ENCODE assay signal across 26 cellular contexts in the genomic region with DNA sequence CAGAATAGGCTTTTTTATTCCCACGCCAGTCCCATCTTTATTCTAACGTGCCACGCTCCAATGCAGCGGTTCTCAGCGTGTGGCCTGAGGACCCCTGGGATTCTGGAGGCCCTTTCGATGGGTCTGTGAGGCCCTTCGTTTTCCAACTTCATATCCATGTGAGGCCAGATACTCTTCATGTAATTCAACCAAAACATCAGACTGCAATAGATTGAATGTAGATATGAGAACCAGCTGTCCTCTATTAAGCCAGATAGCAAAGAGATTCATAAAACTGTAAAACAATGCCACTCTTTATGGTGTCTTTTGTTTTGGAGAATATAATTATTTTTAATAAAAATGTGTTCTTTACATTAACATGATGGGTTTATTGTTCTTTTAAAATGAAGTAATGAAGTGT.
"Had no signal": no experiment of that assay in that cellular context is flagged by ENCODE, and none has a peak within 500 bp of the region (broad histone marks: within the 10 kb centered on the region; RNA-seq: fewer than 3 reads in every experiment).

No MANE protein-coding gene starts in this region.

- DNase-seq: colonic mucosa; cortex of kidney; effector CD8-positive, alpha-beta T cell; effector memory CD8-positive, alpha-beta T cell; endodermal cell; erythroblast; esophagus squamous epithelium; foreskin fibroblast; foreskin melanocyte; gastrocnemius medialis; glutamatergic neuron; head of caudate nucleus; heart right ventricle; hippocampal formation; left cardiac atrium; left lung; left ventricle myocardium superior; lower lobe of right lung; mesendoderm; midbrain had no signal

- H3K27me3 Mint-ChIP-seq: effector memory CD8-positive, alpha-beta T cell; memory B cell had no signal

- H3K4me1 Mint-ChIP-seq: endodermal cell, memory B cell had no signal

- H3K36me3 Mint-ChIP-seq: memory B cell had no signal

- H3K27ac Mint-ChIP-seq: dendritic cell treated with granulocyte-macrophage colony-stimulating factor and Interleukin-4, amounts not matched to agents 40 ng/mL and 50 ng/mL, for 4 days; effector memory CD8-positive, alpha-beta T cell; endodermal cell; memory B cell had no signal

- ATAC-seq: effector memory CD8-positive, alpha-beta T cell; esophagus mucosa; gastrocnemius medialis; heart right ventricle; left cardiac atrium; left lung; left ventricle myocardium superior; lower lobe of right lung had no signal

- H3K4me3 Mint-ChIP-seq: dendritic cell treated with granulocyte-macrophage colony-stimulating factor and Interleukin-4, amounts not matched to agents 40 ng/mL and 50 ng/mL, for 4 days; effector memory CD8-positive, alpha-beta T cell; endodermal cell; memory B cell had no signal

- FAIRE-seq: endometrium, islet of Langerhans, keratinocyte had no signal

- H3K9me3 Mint-ChIP-seq: dendritic cell treated with granulocyte-macrophage colony-stimulating factor and Interleukin-4, amounts not matched to agents 40 ng/mL and 50 ng/mL, for 4 days; effector memory CD8-positive, alpha-beta T cell; endodermal cell; memory B cell had no signal
